12 cellular contexts compared by ENCODE assay signal in genomic region chr6:85864453-85865401, GRCh38.
A peak's percentile ranks its signal among the peaks of the same experiment; 100 is the strongest.
DNase-seq lines count a peak whose midpoint lies in the region; ATAC-seq, FAIRE-seq and TF ChIP-seq lines count a peak whose summit lies in the region.
"Had no signal": no experiment of that assay in that cellular context is flagged by ENCODE, and none has a peak within 500 bp of the region (broad histone marks: within the 10 kb centered on the region; RNA-seq: fewer than 3 reads in every experiment).

No MANE protein-coding gene starts in this region.

- H3K27ac ChIP-seq in GM12878 (ENCODE audit: control insufficient read depth, insufficient read depth), result no peak overlapping the region
- H3K27ac ChIP-seq in transverse colon, result peak overlapping the region; percentile 52 to 69 (median 57)

- no peak overlapping the region for H3K9ac ChIP-seq in GM12878 (ENCODE audit: control insufficient read depth, insufficient read depth, low read length)

- SMC1A ChIA-PET in GM12878 (lab: Charles Lee; ENCODE audit: uncharacterized antibody, unreplicated experiment), result no interaction called here

- H3K4me3 ChIP-seq in GM12878 (no peak overlapping the region), transverse colon (peak overlapping the region in 1 of 4 donors; percentile 53)

- TF ChIP-seq POLR2A in GM12878 (IDR thresholded peaks at IDR 0.05; ENCODE audit: low read depth, low read length) (no peak), transverse colon (IDR thresholded peaks at IDR 0.05) (no peak)

- H2AFZ ChIP-seq in GM12878 (ENCODE audit: control insufficient read depth, low read depth, low read length), result no peak overlapping the region

- no peak for FAIRE-seq in GM12878 (lab: Jason Lieb, UNC)
- FAIRE-seq: A204.1 had no signal

- no TSS peak for BruUV-seq in GM12878 (replicated peaks; lab: Mats Ljungman, UMichigan)

- DNase-seq in DMS53 (lab: John Stamatoyannopoulos, UW), result peak; percentile 4
- no peak for DNase-seq in DMS53 treated with DMSO at 0.1 percent for 48 hours (lab: John Stamatoyannopoulos, UW; ENCODE audit: unreplicated experiment)
- DNase-seq in GM12878 (ENCODE audit: low read depth, low spot score), result no peak
- peak; percentile 14 for DNase-seq in hepatic stellate cell (ENCODE audit: low spot score)
- no peak for DNase-seq in transverse colon
- DNase-seq in iPS-NIHi11 (ENCODE audit: low spot score), result no peak
- no peak for DNase-seq in CD1c-positive myeloid dendritic cell (ENCODE audit: extremely low spot score)
- DNase-seq: NCI-H1105, nucleus accumbens had no signal

- 0% methylated on average over 7 of the region's 7 CpGs for WGBS in GM12878 (ENCODE audit: insufficient coverage, insufficient replicate concordance, low lambda C conversion rate, missing lambda C conversion rate)
- 29 to 35% methylated on average over 2 to 7 of the region's 7 CpGs for WGBS in transverse colon (ENCODE audit: low coverage in 1 of 2), 2 donors

- no peaks in the 10 kb centered on the region for H4K20me1 ChIP-seq in GM12878 (ENCODE audit: control insufficient read depth, insufficient read depth)

- RAD21 ChIA-PET in GM12878 (lab: Charles Lee; ENCODE audit: unreplicated experiment), result no interaction called here

- CTCF ChIA-PET in GM12878 (lab: Yijun Ruan, JAX), result interaction anchor here (1.0 to 1.1 kb wide), 3 partner anchors 11 to 541 kb away, joined by 3 to 5 read pairs (median 3); no protein-coding TSS in a partner anchor

- POLR2A ChIA-PET in GM12878 (lab: Charles Lee), result no interaction called here

- H3K4me2 ChIP-seq in GM12878 (ENCODE audit: control insufficient read depth, insufficient read depth), result no peak overlapping the region; the same call in 1 of the 2 replicates

- TF ChIP-seq EP300 in GM12878 (IDR thresholded peaks at IDR 0.05; ENCODE audit: borderline replicate concordance in 1 of 2, control insufficient read depth in 1 of 2, low read depth in 2 of 2, low read length in 2 of 2) (no peak), transverse colon (IDR thresholded peaks at IDR 0.05; ENCODE audit: low read depth) (no peak)

- H3K36me3 ChIP-seq in GM12878 (ENCODE audit: control insufficient read depth in 2 of 2, insufficient read depth in 2 of 2, low read length in 1 of 2) (no peaks in the 10 kb centered on the region), transverse colon (no peaks in the 10 kb centered on the region)
- H3K36me3 ChIP-seq: SJSA1 had no signal

- H3K9me3 ChIP-seq in GM12878 (replicated peaks; ENCODE audit: control insufficient read depth, insufficient read depth, low read length), result no peaks in the 10 kb centered on the region
- H3K9me3 ChIP-seq in transverse colon, result no peaks in the 10 kb centered on the region
- H3K9me3 ChIP-seq: SJSA1 had no signal

- H3K27me3 ChIP-seq in GM12878 (replicated peaks in 1 of 2; ENCODE audit: control insufficient read depth in 2 of 2, insufficient read depth in 2 of 2, low read length in 1 of 2) (no peaks in the 10 kb centered on the region), transverse colon (no peaks in the 10 kb centered on the region)
- H3K27me3 ChIP-seq: SJSA1 had no signal

- no peak for TF ChIP-seq RAD21 in GM12878 (IDR thresholded peaks at IDR 0.05; ENCODE audit: insufficient read depth, low read depth, low read length)

- ATAC-seq in GM12878 (peak; percentile 37), HG03342 (IDR thresholded peaks at IDR 0.05; ENCODE audit: unreplicated experiment) (no peak)

- no peaks in the 10 kb centered on the region for H3K4me1 ChIP-seq in GM12878 (ENCODE audit: control insufficient read depth, insufficient read depth, low read length)
- H3K4me1 ChIP-seq in transverse colon, result peaks cover 4 to 26% (median 14%) of the 10 kb centered on the region in 4 donors

- in situ Hi-C loops in GM12878 (cut with MboI) (no loop called here), transverse colon (cut with MboI; ENCODE audit: low pct_ligation_motif_present in 1 of 4, low pct_unique_long_range_greater_than_20kb in 1 of 4, low sequenced_read_pairs in 3 of 4) (no loop called here)

- TF ChIP-seq CTCF in GM12878 (IDR thresholded peaks at IDR 0.05 in 2 of 3, conservative IDR thresholded peaks at IDR 0.05 in 1 of 3; ENCODE audit: control insufficient read depth in 2 of 3, extremely low read depth in 1 of 3, insufficient read depth in 1 of 3, low read depth in 3 of 3, low read length in 3 of 3) (no peak), transverse colon (IDR thresholded peaks at IDR 0.05) (no peak)

- no peaks in the 10 kb centered on the region for H3K79me2 ChIP-seq in GM12878 (ENCODE audit: control insufficient read depth, insufficient read depth, low read length)

- intact Hi-C loops in GM12878 (cut with micrococcal nuclease; ENCODE audit: unreplicated experiment) (no loop called here), transverse colon (cut with DNase I; ENCODE audit: low total_unique reads) (no loop called here)

TF ChIP-seq in GM12878, 131 proteins besides CTCF, POLR2A, EP300 and RAD21 (continues in another document):
- TF ChIP-seq NR2C2 (IDR thresholded peaks at IDR 0.05; ENCODE audit: borderline replicate concordance, control insufficient read depth, insufficient read length, low read depth), result no peak
- TF ChIP-seq SMC3 (IDR thresholded peaks at IDR 0.05; ENCODE audit: borderline replicate concordance, low read length), result no peak
- no peak for TF ChIP-seq SRF (IDR thresholded peaks at IDR 0.05; ENCODE audit: low read depth in 2 of 2, low read length in 2 of 2)
- TF ChIP-seq USF1 (IDR thresholded peaks at IDR 0.05; ENCODE audit: borderline replicate concordance, extremely low read length, insufficient read depth, low read depth, low read length), result no peak
- no peak for TF ChIP-seq ZNF274 (IDR thresholded peaks at IDR 0.05; ENCODE audit: insufficient read depth, insufficient read length)
- no peak for TF ChIP-seq RCOR1 (conservative IDR thresholded peaks at IDR 0.05; ENCODE audit: low read depth, low read length)
- no peak for TF ChIP-seq NR2F1 (conservative IDR thresholded peaks at IDR 0.05)
- TF ChIP-seq SIX5 (IDR thresholded peaks at IDR 0.05; ENCODE audit: low read depth, low read length, severe bottlenecking), result no peak
- no peak for TF ChIP-seq PAX5 (IDR thresholded peaks at IDR 0.05; ENCODE audit: borderline replicate concordance, low read depth, low read length)
- no peak for TF ChIP-seq ETV6 (conservative IDR thresholded peaks at IDR 0.05 in 1 of 2, IDR thresholded peaks at IDR 0.05 in 1 of 2; ENCODE audit: borderline replicate concordance in 1 of 2, low read depth in 1 of 2)
- no peak for TF ChIP-seq ZNF687 (IDR thresholded peaks at IDR 0.05)
- no peak for TF ChIP-seq SIN3A (IDR thresholded peaks at IDR 0.05; ENCODE audit: low read depth, low read length)

Comparison
In these comparisons a context has a peak if more than half of its experiments do, and no peak if none do; other contexts are left out.
1. DNase-seq: peak in DMS53 (single experiment) and hepatic stellate cell (single experiment); none in DMS53 treated with DMSO at 0.1 percent for 48 hours (single experiment), GM12878 (single experiment), transverse colon (single experiment), iPS-NIHi11 (single experiment) and CD1c-positive myeloid dendritic cell (single experiment).